In the genomic region with DNA sequence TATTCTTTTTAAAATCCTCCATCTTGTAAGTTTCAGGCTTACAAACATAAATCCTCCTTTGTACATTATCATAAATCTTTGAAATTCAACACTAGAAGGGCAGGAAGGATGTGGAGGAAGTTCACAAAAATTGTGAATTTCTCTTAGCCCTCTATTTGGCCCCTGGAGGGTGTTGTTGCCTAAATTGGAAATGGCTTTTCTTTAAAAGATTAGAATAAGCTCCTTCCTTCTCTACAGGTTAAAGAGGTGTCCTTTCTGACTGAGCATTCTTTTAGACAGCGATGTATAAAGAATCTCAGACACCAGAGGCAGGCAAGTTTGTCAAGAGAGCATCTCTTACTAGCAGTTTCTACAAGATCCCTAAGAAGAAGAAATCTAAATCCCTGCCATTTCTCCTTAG, we compare ENCODE assay signal across 18 cellular contexts.
DNase-seq lines count a peak whose midpoint lies in the region; ATAC-seq and TF ChIP-seq lines count a peak whose summit lies in the region.
"Had no signal": no experiment of that assay in that cellular context is flagged by ENCODE, and none has a peak within 500 bp of the region (broad histone marks: within the 10 kb centered on the region; RNA-seq: fewer than 3 reads in every experiment).

No MANE protein-coding gene starts in this region.

- H3K4me2 ChIP-seq in GM23338 = no peak overlapping the region

- no peak for ATAC-seq in GM23338
- ATAC-seq in activated naive CD8-positive, alpha-beta T cell treated with anti-CD3 and anti-CD28 coated beads, Interleukin-2, amount 50 U/mL, for 24 hours = no peak
- ATAC-seq in HG02759 (IDR thresholded peaks at IDR 0.05; ENCODE audit: unreplicated experiment) = no peak
- no peak for ATAC-seq in gastrocnemius medialis
- ATAC-seq: HCT116, K562 had no signal

- CTCF ChIA-PET in activated CD4-positive, alpha-beta memory T cell treated with anti-CD3 and anti-CD28 coated beads for 36 hours (lab: Charles Lee) = interaction anchor here (1.0 kb wide), 1 partner anchor 18 kb away, joined by 3 read pairs; no protein-coding TSS in a partner anchor

- in situ Hi-C loops in gastrocnemius medialis (cut with MboI; ENCODE audit: low sequenced_read_pairs in 4 of 4) = no loop called here

- H3K27ac ChIP-seq in GM23338 (ENCODE audit: low read depth) (no peak overlapping the region), uterus (no peak overlapping the region), gastrocnemius medialis (no peak overlapping the region)

- POLR2A ChIA-PET in activated CD4-positive, alpha-beta memory T cell treated with anti-CD3 and anti-CD28 coated beads for 36 hours (lab: Charles Lee) = no interaction called here

- intact Hi-C loops in activated CD4-positive, alpha-beta memory T cell treated with anti-CD3 and anti-CD28 coated beads for 36 hours (cut with micrococcal nuclease) = no loop called here
- intact Hi-C loops in uterus (cut with DNase I; ENCODE audit: low total_unique reads) (no loop called here), gastrocnemius medialis (cut with DNase I; ENCODE audit: low total_unique reads) (no loop called here)

- no peaks in the 10 kb centered on the region for H3K27me3 Mint-ChIP-seq in activated T-cell treated with anti-CD3 and anti-CD28 coated beads, Interleukin-2, amount 50 U/mL, for 24 hours
- no peaks in the 10 kb centered on the region for H3K27me3 Mint-ChIP-seq in GM23338 (ENCODE audit: insufficient read depth, low read depth, poor library complexity)
- H3K27me3 Mint-ChIP-seq in activated CD4-positive, alpha-beta memory T cell treated with anti-CD3 and anti-CD28 coated beads for 36 hours = no peaks in the 10 kb centered on the region
- H3K27me3 Mint-ChIP-seq in activated naive CD8-positive, alpha-beta T cell treated with anti-CD3 and anti-CD28 coated beads, Interleukin-2, amount 50 U/mL, for 24 hours = peaks cover 3% of the 10 kb centered on the region

- H3K27me3 ChIP-seq in GM23338 (ENCODE audit: insufficient read depth) = no peaks in the 10 kb centered on the region
- H3K27me3 ChIP-seq in uterus = no peaks in the 10 kb centered on the region
- H3K27me3 ChIP-seq in gastrocnemius medialis = no peaks in the 10 kb centered on the region

- no peaks in the 10 kb centered on the region for H3K36me3 Mint-ChIP-seq in activated T-cell treated with anti-CD3 and anti-CD28 coated beads, Interleukin-2, amount 50 U/mL, for 24 hours (ENCODE audit: low read depth)
- H3K36me3 Mint-ChIP-seq in GM23338 (ENCODE audit: low read depth) = no peaks in the 10 kb centered on the region
- H3K36me3 Mint-ChIP-seq in activated CD4-positive, alpha-beta memory T cell treated with anti-CD3 and anti-CD28 coated beads for 36 hours = no peaks in the 10 kb centered on the region
- no peaks in the 10 kb centered on the region for H3K36me3 Mint-ChIP-seq in activated naive CD8-positive, alpha-beta T cell treated with anti-CD3 and anti-CD28 coated beads, Interleukin-2, amount 50 U/mL, for 24 hours (ENCODE audit: low read depth)

- peak overlapping the region; percentile 14; the same call in 1 of the 2 replicates for H2AFZ ChIP-seq in GM23338

- no peaks in the 10 kb centered on the region for H3K9me3 Mint-ChIP-seq in activated T-cell treated with anti-CD3 and anti-CD28 coated beads, Interleukin-2, amount 50 U/mL, for 24 hours
- H3K9me3 Mint-ChIP-seq in GM23338 = no peaks in the 10 kb centered on the region
- no peaks in the 10 kb centered on the region for H3K9me3 Mint-ChIP-seq in activated CD4-positive, alpha-beta memory T cell treated with anti-CD3 and anti-CD28 coated beads for 36 hours
- no peaks in the 10 kb centered on the region for H3K9me3 Mint-ChIP-seq in activated naive CD8-positive, alpha-beta T cell treated with anti-CD3 and anti-CD28 coated beads, Interleukin-2, amount 50 U/mL, for 24 hours

- H3K27ac Mint-ChIP-seq in activated T-cell treated with anti-CD3 and anti-CD28 coated beads, Interleukin-2, amount 50 U/mL, for 24 hours = peak overlapping the region; percentile 59
- 0 out of 2 replicates have a peak overlapping the region, but pooled peaks have one; percentile 3 for H3K27ac Mint-ChIP-seq in GM23338
- peak overlapping the region; percentile 23 for H3K27ac Mint-ChIP-seq in activated CD4-positive, alpha-beta memory T cell treated with anti-CD3 and anti-CD28 coated beads for 36 hours
- peak overlapping the region; percentile 27 for H3K27ac Mint-ChIP-seq in activated naive CD8-positive, alpha-beta T cell treated with anti-CD3 and anti-CD28 coated beads, Interleukin-2, amount 50 U/mL, for 24 hours

- H3K4me1 ChIP-seq in GM23338 (ENCODE audit: insufficient read depth) (no peaks in the 10 kb centered on the region), uterus (no peaks in the 10 kb centered on the region), gastrocnemius medialis (no peaks in the 10 kb centered on the region)

- no peak overlapping the region for H3K4me3 ChIP-seq in GM23338
- no peak overlapping the region for H3K4me3 ChIP-seq in uterus
- no peak overlapping the region for H3K4me3 ChIP-seq in gastrocnemius medialis
- H3K4me3 ChIP-seq: K562 had no signal

- peaks cover 28% of the 10 kb centered on the region for H3K4me1 Mint-ChIP-seq in activated T-cell treated with anti-CD3 and anti-CD28 coated beads, Interleukin-2, amount 50 U/mL, for 24 hours (ENCODE audit: low read depth)
- peaks cover 9% of the 10 kb centered on the region; the same call in 2 of the 3 replicates for H3K4me1 Mint-ChIP-seq in GM23338
- peaks cover 15% of the 10 kb centered on the region for H3K4me1 Mint-ChIP-seq in activated CD4-positive, alpha-beta memory T cell treated with anti-CD3 and anti-CD28 coated beads for 36 hours (ENCODE audit: low read depth)
- H3K4me1 Mint-ChIP-seq in activated naive CD8-positive, alpha-beta T cell treated with anti-CD3 and anti-CD28 coated beads, Interleukin-2, amount 50 U/mL, for 24 hours = peaks cover 14% of the 10 kb centered on the region

- TF ChIP-seq CTCF in GM23338 (conservative IDR thresholded peaks at IDR 0.05; ENCODE audit: low read depth in 2 of 2) = no peak
- no peak for TF ChIP-seq CTCF in uterus (IDR thresholded peaks at IDR 0.05)
- TF ChIP-seq CTCF in gastrocnemius medialis (IDR thresholded peaks at IDR 0.05 in 4 of 5, conservative IDR thresholded peaks at IDR 0.05 in 1 of 5) = no peak

- H4K20me1 ChIP-seq in GM23338 (replicated peaks; ENCODE audit: insufficient read depth) = no peaks in the 10 kb centered on the region

- no peaks in the 10 kb centered on the region for H3F3A ChIP-seq in GM23338 (replicated peaks; ENCODE audit: low read depth)

- H3K9me2 ChIP-seq in GM23338 (ENCODE audit: insufficient read depth) = no peaks in the 10 kb centered on the region

- H3K9me3 ChIP-seq in uterus (no peaks in the 10 kb centered on the region), gastrocnemius medialis (no peaks in the 10 kb centered on the region)

- no peaks in the 10 kb centered on the region for H3K79me2 ChIP-seq in GM23338 (replicated peaks; ENCODE audit: insufficient read depth)

- no peak for TF ChIP-seq POLR2A in uterus (IDR thresholded peaks at IDR 0.05)
- TF ChIP-seq POLR2A in gastrocnemius medialis (IDR thresholded peaks at IDR 0.05) = no peak

- H3K4me3 Mint-ChIP-seq in activated T-cell treated with anti-CD3 and anti-CD28 coated beads, Interleukin-2, amount 50 U/mL, for 24 hours = peak overlapping the region; percentile 31
- H3K4me3 Mint-ChIP-seq in GM23338 = no peak overlapping the region
- H3K4me3 Mint-ChIP-seq in activated CD4-positive, alpha-beta memory T cell treated with anti-CD3 and anti-CD28 coated beads for 36 hours = peak overlapping the region; percentile 20
- peak overlapping the region; percentile 38 for H3K4me3 Mint-ChIP-seq in activated naive CD8-positive, alpha-beta T cell treated with anti-CD3 and anti-CD28 coated beads, Interleukin-2, amount 50 U/mL, for 24 hours

- H3K36me3 ChIP-seq in GM23338 (ENCODE audit: insufficient read depth) = no peaks in the 10 kb centered on the region
- H3K36me3 ChIP-seq in uterus = no peaks in the 10 kb centered on the region
- no peaks in the 10 kb centered on the region for H3K36me3 ChIP-seq in gastrocnemius medialis

- no peak for DNase-seq in activated T-cell treated with anti-CD3 and anti-CD28 coated beads, Interleukin-2, amount 50 U/mL, for 24 hours
- no peak for DNase-seq in activated T-cell treated with anti-CD3 and anti-CD28 coated beads, Interleukin-2, amount 50 U/mL, for 1 hour
- DNase-seq in GM23338 (ENCODE audit: low spot score) (no peak), uterus (no peak), gastrocnemius medialis (no peak)
- DNase-seq in activated CD4-positive, alpha-beta memory T cell treated with anti-CD3 and anti-CD28 coated beads for 36 hours = no peak
- no peak for DNase-seq in activated naive CD8-positive, alpha-beta T cell treated with anti-CD3 and anti-CD28 coated beads, Interleukin-2, amount 50 U/mL, for 24 hours
- DNase-seq: ACHN, NCI-H1048, NCI-H146, NCI-H2081, NCI-H748 treated with DMSO at 0.1 percent for 48 hours, OCI-M1, RPMI8226, SIG-M5 had no signal

Comparison
In these comparisons a context has a peak if more than half of its experiments do, and no peak if none do; other contexts are left out.
1. H3K27ac Mint-ChIP-seq: peak in every context shown above with its lines; median percentile 59 in activated T-cell treated with anti-CD3 and anti-CD28 coated beads, Interleukin-2, amount 50 U/mL, for 24 hours; 27 in activated naive CD8-positive, alpha-beta T cell treated with anti-CD3 and anti-CD28 coated beads, Interleukin-2, amount 50 U/mL, for 24 hours; 23 in activated CD4-positive, alpha-beta memory T cell treated with anti-CD3 and anti-CD28 coated beads for 36 hours; 3 in GM23338.